Comparison of ENCODE assay signal across 14 cellular contexts in genomic region chr9:71741841-71742648, GRCh38. TPM values are rescaled to one million over a fixed set of nuclear protein-coding genes. Genes with fewer than 3 reads are reported as not detected.
A peak's percentile ranks its signal among the peaks of the same experiment; 100 is the strongest.
DNase-seq lines count a peak whose midpoint lies in the region; ATAC-seq and TF ChIP-seq lines count a peak whose summit lies in the region.
"Had no signal": no experiment of that assay in that cellular context is flagged by ENCODE, and none has a peak within 500 bp of the region (broad histone marks: within the 10 kb centered on the region; RNA-seq: fewer than 3 reads in every experiment).

No MANE protein-coding gene starts in this region.

- H3K18ac ChIP-seq in trophoblast cell (ENCODE audit: low read length) = no peak overlapping the region

- H4K8ac ChIP-seq in trophoblast cell (ENCODE audit: low read depth, low read length) = no peak overlapping the region

- H3K79me1 ChIP-seq in trophoblast cell (ENCODE audit: low read length) = peaks cover 16% of the 10 kb centered on the region

- H3K4me1 ChIP-seq in HEK293 (ENCODE audit: control insufficient read depth, insufficient read depth, low read length) = peaks cover 14% of the 10 kb centered on the region
- H3K4me1 ChIP-seq in foreskin keratinocyte = peaks cover 23% of the 10 kb centered on the region
- peaks cover 12 to 15% of the 10 kb centered on the region in 2 experiments for H3K4me1 ChIP-seq in trophoblast cell (ENCODE audit: control insufficient read depth in 1 of 2, insufficient read depth in 2 of 2, low read length in 2 of 2)

- no peaks in the 10 kb centered on the region for H3K9me3 ChIP-seq in HEK293 (ENCODE audit: control insufficient read depth, insufficient read depth, low read depth, low read length)
- H3K9me3 ChIP-seq in trophoblast cell (ENCODE audit: insufficient read depth, low read depth, low read length) = no peaks in the 10 kb centered on the region
- H3K9me3 ChIP-seq: thoracic aorta had no signal

- no peak overlapping the region for H3K4me2 ChIP-seq in trophoblast cell (ENCODE audit: low read length)

- POLR2A ChIA-PET in HEK293 (lab: Yijun Ruan, JAX) = interaction anchor here (1.4 kb wide), 1 partner anchor 26 kb away, joined by 5 read pairs; the partner anchor contains the start of gene CEMIP2

- H4K91ac ChIP-seq in trophoblast cell (ENCODE audit: low read depth, low read length) = peak overlapping the region; percentile 38

- no peak overlapping the region for H2AK5ac ChIP-seq in trophoblast cell (ENCODE audit: low read length)

- no peak overlapping the region for H3K23ac ChIP-seq in trophoblast cell (ENCODE audit: low read length)

- CTCF ChIA-PET in HEK293 (lab: Yijun Ruan, JAX) = interaction anchor here (0.6 to 0.9 kb wide), 4 partner anchors 9 to 125 kb away, joined by 3 to 5 read pairs (median 4); no protein-coding TSS in a partner anchor

- no peak overlapping the region for H4K12ac ChIP-seq in trophoblast cell (ENCODE audit: low read depth, low read length)

- TF ChIP-seq CTCF in HEK293 (tag by site-specific recombination; IDR thresholded peaks at IDR 0.05) (no peak), WI38 (IDR thresholded peaks at IDR 0.05; ENCODE audit: low read depth, low read length) (no peak), foreskin keratinocyte (conservative IDR thresholded peaks at IDR 0.05) (no peak)

- ATAC-seq in foreskin keratinocyte = peak; percentile 5

- DNase-seq in foreskin keratinocyte = peak in 1 of 2 donors; percentile 59
- peak; percentile 64 to 95 for DNase-seq in trophoblast cell
- no peak for DNase-seq in epidermal melanocyte (ENCODE audit: insufficient read length, low spot score)
- no peak for DNase-seq in putamen (ENCODE audit: low spot score)
- no peak for DNase-seq in posterior cingulate gyrus
- no peak for DNase-seq in NCI-H1436 (lab: John Stamatoyannopoulos, UW)
- DNase-seq: activated CD4-positive, alpha-beta T cell treated with anti-CD3 and anti-CD28 coated beads, Interleukin-2, amount 50 U/mL, for 1 hour; activated naive CD4-positive, alpha-beta T cell treated with anti-CD3 and anti-CD28 coated beads, Interleukin-2, amount 10 ng/mL, durations not matched to agents 7 days and 5 days; COR-L47; NCI-H1092; NCI-H524 treated with DMSO at 0.1 percent for 48 hours had no signal

- H3K9ac ChIP-seq in trophoblast cell (ENCODE audit: low read length) = no peak overlapping the region

- no peak overlapping the region for H3K4ac ChIP-seq in trophoblast cell (ENCODE audit: low read depth, low read length)

- H3K4me3 ChIP-seq in HEK293 (ENCODE audit: low read depth, low read length) (no peak overlapping the region), WI38 (ENCODE audit: low read depth, low read length) (peak overlapping the region; percentile 14; the same call in 1 of the 2 replicates), trophoblast cell (ENCODE audit: low read depth, low read length) (no peak overlapping the region)
- H3K4me3 ChIP-seq: thoracic aorta had no signal

- H3K14ac ChIP-seq in trophoblast cell (ENCODE audit: low read length) = no peak overlapping the region

- H2AFZ ChIP-seq in trophoblast cell (ENCODE audit: insufficient read depth, low read length, poor library complexity) = no peak overlapping the region

- H2BK120ac ChIP-seq in trophoblast cell (ENCODE audit: insufficient read depth, low read length, poor library complexity) = no peak overlapping the region

- peak overlapping the region; percentile 54 for H2BK5ac ChIP-seq in trophoblast cell (ENCODE audit: low read depth, low read length, poor library complexity)

- peaks cover 0 to 13% of the 10 kb centered on the region in 2 experiments; a peak in 2 of 3 replicates for H3K36me3 ChIP-seq in HEK293 (ENCODE audit: control insufficient read depth in 2 of 2, insufficient read depth in 1 of 2, low read length in 2 of 2)
- peaks cover 14 to 22% of the 10 kb centered on the region in 2 experiments for H3K36me3 ChIP-seq in trophoblast cell (ENCODE audit: control insufficient read depth in 1 of 2, insufficient read depth in 2 of 2, low read length in 2 of 2)
- H3K36me3 ChIP-seq: thoracic aorta had no signal

- H2BK12ac ChIP-seq in trophoblast cell (ENCODE audit: low read length) = no peak overlapping the region

- peak overlapping the region; percentile 34 for H3K27ac ChIP-seq in HEK293 (ENCODE audit: extremely low read depth, low read depth, low read length)
- peak overlapping the region; percentile 58 for H3K27ac ChIP-seq in foreskin keratinocyte
- peak overlapping the region; percentile 75 for H3K27ac ChIP-seq in trophoblast cell (ENCODE audit: low read depth, low read length)
- H3K27ac ChIP-seq: thoracic aorta had no signal

- H3K27me3 ChIP-seq in foreskin keratinocyte (no peaks in the 10 kb centered on the region), trophoblast cell (ENCODE audit: insufficient read depth, low read length) (no peaks in the 10 kb centered on the region)

- 100% methylated on average over 1 of the region's 11 CpGs for whole genome bisulfite sequencing in trophoblast cell (ENCODE audit: extremely low coverage, insufficient coverage, insufficient read length)

- intact Hi-C loops in posterior cingulate gyrus (cut with DNase I) = no loop called here

- peaks cover 6% of the 10 kb centered on the region for H3K79me2 ChIP-seq in trophoblast cell (ENCODE audit: control insufficient read depth, insufficient read depth, low read length, poor library complexity)

TF ChIP-seq in HEK293, 187 proteins besides CTCF, POLR2A, EP300 and RAD21 (continues in another document):
- TF ChIP-seq EGR2 (tag by site-specific recombination; IDR thresholded peaks at IDR 0.05; ENCODE audit: low read depth) (peak; percentile 49), PRDM6 (tag by site-specific recombination; IDR thresholded peaks at IDR 0.05) (peak; percentile 84), ZNF768 (tag by site-specific recombination; IDR thresholded peaks at IDR 0.05) (no peak), TRIM28 (IDR thresholded peaks at IDR 0.05; ENCODE audit: borderline replicate concordance, low read length) (peak; percentile 62; the same call in 1 of the 2 replicates), HIC1 (tag by site-specific recombination; IDR thresholded peaks at IDR 0.05) (no peak), ZNF704 (tag by site-specific recombination; IDR thresholded peaks at IDR 0.05) (no peak), ZNF24 (tag by site-specific recombination; IDR thresholded peaks at IDR 0.05) (no peak), ZBTB44 (tag by site-specific recombination; IDR thresholded peaks at IDR 0.05) (no peak), ZNF560 (tag by site-specific recombination; IDR thresholded peaks at IDR 0.05; ENCODE audit: borderline replicate concordance) (no peak), MZF1 (tag by site-specific recombination; IDR thresholded peaks at IDR 0.05; ENCODE audit: borderline replicate concordance) (no peak), ZNF423 (tag by site-specific recombination; IDR thresholded peaks at IDR 0.05) (no peak), FEZF1 (tag by site-specific recombination; IDR thresholded peaks at IDR 0.05) (peak; percentile 26; the same call in 1 of the 2 replicates)

RNA-seq across cellular contexts. Expression of gene CEMIP2, which starts 26.3 kb away (rescaled TPM):
- total RNA-seq in foreskin keratinocyte = 43.3 and 52.0 TPM in 2 replicates
- polyA plus RNA-seq in foreskin keratinocyte = 14.7 and 17.4 TPM in 2 replicates
- polyA plus RNA-seq in trophoblast cell (2013) = 162 and 163 TPM in 2 replicates

Comparison
In these comparisons a context has a peak if more than half of its experiments do, and no peak if none do; other contexts are left out.
1. DNase-seq: peak in trophoblast cell (2 of 2); none in epidermal melanocyte (single experiment), putamen (single experiment), posterior cingulate gyrus (0 of 10) and NCI-H1436 (single experiment).
2. Peak in every context shown above with its lines, with median percentiles within 50 percentile points of each other: H3K27ac ChIP-seq.